Comparison of ENCODE assay signal across 31 cellular contexts in genomic region chr22:26162961-26163360, GRCh38. TPM values are rescaled to one million over a fixed set of nuclear protein-coding genes. Genes with fewer than 3 reads are reported as not detected.
A peak's percentile ranks its signal among the peaks of the same experiment; 100 is the strongest.
DNase-seq lines count a peak whose midpoint lies in the region; ATAC-seq, FAIRE-seq and TF ChIP-seq lines count a peak whose summit lies in the region.
"Had no signal": no experiment of that assay in that cellular context is flagged by ENCODE, and none has a peak within 500 bp of the region (broad histone marks: within the 10 kb centered on the region; RNA-seq: fewer than 3 reads in every experiment).

No MANE protein-coding gene starts in this region.

- POLR2A ChIA-PET in PC-3 (lab: Charles Lee; ENCODE audit: unreplicated experiment): no interaction called here

- no TSS peak for BruUV-seq in PC-3 (replicated peaks; lab: Mats Ljungman, UMichigan)

- TF ChIP-seq CTCF in neural progenitor cell (IDR thresholded peaks at IDR 0.05) (no peak), PC-3 (conservative IDR thresholded peaks at IDR 0.05; ENCODE audit: low read depth, low read length) (no peak)

- H3K36me3 ChIP-seq in neural progenitor cell: no peaks in the 10 kb centered on the region
- H3K36me3 ChIP-seq in PC-3 (ENCODE audit: low read depth, low read length): no peaks in the 10 kb centered on the region
- H3K36me3 ChIP-seq: BE2C, BLaER1 had no signal

- H3K27me3 ChIP-seq in neural progenitor cell (peaks cover 95% of the 10 kb centered on the region), PC-3 (ENCODE audit: low read length) (no peaks in the 10 kb centered on the region)

- H3K4me3 ChIP-seq in neural progenitor cell (no peak overlapping the region), PC-3 (ENCODE audit: low read length) (no peak overlapping the region)
- H3K4me3 ChIP-seq: BLaER1, GM12878 had no signal

- H3K9me2 ChIP-seq in PC-3 (replicated peaks; ENCODE audit: low read length): no peaks in the 10 kb centered on the region

- CTCF ChIA-PET in PC-3 (lab: Charles Lee): no interaction called here

- H3F3A ChIP-seq in neural progenitor cell (ENCODE audit: low read depth) (no peaks in the 10 kb centered on the region), PC-3 (ENCODE audit: low read length, unreplicated experiment) (no peaks in the 10 kb centered on the region)

- no peaks in the 10 kb centered on the region for H3K9me3 Mint-ChIP-seq in neural progenitor cell

- no peaks in the 10 kb centered on the region for H3K4me1 ChIP-seq in neural progenitor cell
- H3K4me1 ChIP-seq in PC-3 (ENCODE audit: insufficient read depth, low read length): no peaks in the 10 kb centered on the region
- H3K4me1 ChIP-seq: BE2C, BLaER1 had no signal

- ATAC-seq in PC-3: no peak
- ATAC-seq in HG03378 (IDR thresholded peaks at IDR 0.05; ENCODE audit: unreplicated experiment): no peak
- ATAC-seq: GM12878 had no signal

- H2AFZ ChIP-seq in neural progenitor cell (replicated peaks) (no peak overlapping the region), PC-3 (ENCODE audit: low read length) (no peak overlapping the region)

- H3K27ac Mint-ChIP-seq in neural progenitor cell: peak overlapping the region; percentile 9
- H3K27ac Mint-ChIP-seq: CD14-positive monocyte; CD4-positive, alpha-beta memory T cell; CD4-positive, CD25-positive, alpha-beta regulatory T cell; CD8-positive, alpha-beta memory T cell had no signal

- intact Hi-C loops in PC-3 (cut with micrococcal nuclease): no loop called here

- H3K9ac ChIP-seq in neural progenitor cell (no peak overlapping the region), PC-3 (ENCODE audit: low read length) (no peak overlapping the region)
- H3K9ac ChIP-seq: BLaER1 had no signal

- H3K27me3 Mint-ChIP-seq in neural progenitor cell (ENCODE audit: insufficient read depth, low read depth): peaks cover 10% of the 10 kb centered on the region

- H3K4me2 ChIP-seq in neural progenitor cell (no peak overlapping the region), PC-3 (ENCODE audit: low read length) (no peak overlapping the region)
- H3K4me2 ChIP-seq: BLaER1 had no signal

- H3K4me3 Mint-ChIP-seq in neural progenitor cell: no peak overlapping the region
- H3K4me3 Mint-ChIP-seq: CD4-positive, alpha-beta memory T cell; CD4-positive, CD25-positive, alpha-beta regulatory T cell; CD8-positive, alpha-beta memory T cell had no signal

- no peaks in the 10 kb centered on the region for H3K9me3 ChIP-seq in neural progenitor cell (ENCODE audit: low read depth)
- H3K9me3 ChIP-seq in PC-3 (ENCODE audit: low read length): no peaks in the 10 kb centered on the region
- H3K9me3 ChIP-seq: BE2C, BLaER1 had no signal

- peak; percentile 40 for FAIRE-seq in urothelium cell line (lab: Jason Lieb, UNC)
- FAIRE-seq: A204.1, GM12878, GM12892, GM18507 had no signal

- H3K27ac ChIP-seq in neural progenitor cell (no peak overlapping the region), PC-3 (ENCODE audit: low read length) (no peak overlapping the region)
- H3K27ac ChIP-seq: BLaER1 had no signal

- H3K4me1 Mint-ChIP-seq in neural progenitor cell: no peaks in the 10 kb centered on the region
- H3K4me1 Mint-ChIP-seq: CD4-positive, alpha-beta memory T cell; CD4-positive, CD25-positive, alpha-beta regulatory T cell; CD8-positive, alpha-beta memory T cell had no signal

- H3K79me2 ChIP-seq in neural progenitor cell (ENCODE audit: low read depth) (no peaks in the 10 kb centered on the region), PC-3 (ENCODE audit: low read length) (no peaks in the 10 kb centered on the region)

- peak; percentile 54 for DNase-seq in MV-4-11 (lab: John Stamatoyannopoulos, UW)
- peak; percentile 5 for DNase-seq in SKM-1 (lab: John Stamatoyannopoulos, UW; ENCODE audit: unreplicated experiment)
- DNase-seq in neural progenitor cell (ENCODE audit: low spot score): no peak
- no peak for DNase-seq in urothelium cell line (ENCODE audit: low spot score)
- DNase-seq in NCI-H2107 treated with DMSO at 0.1 percent for 48 hours (lab: John Stamatoyannopoulos, UW; ENCODE audit: unreplicated experiment): no peak
- no peak for DNase-seq in amniotic stem cell (lab: John Stamatoyannopoulos, UW)
- no peak for DNase-seq in PC-3
- DNase-seq: 8988T; ACHN; BE2C; C1 segment of cervical spinal cord; CD4-positive, alpha-beta memory T cell; CD4-positive, CD25-positive, alpha-beta regulatory T cell; CD8-positive, alpha-beta memory T cell; COR-L47; DMS 273 treated with DMSO at 0.1 percent for 48 hours; DMS153; DMS53; DMS79; DND-41; EL; GDM1 had no signal

- no peaks in the 10 kb centered on the region for H3K36me3 Mint-ChIP-seq in neural progenitor cell
- H3K36me3 Mint-ChIP-seq: CD14-positive monocyte; CD4-positive, alpha-beta memory T cell; CD4-positive, CD25-positive, alpha-beta regulatory T cell; CD8-positive, alpha-beta memory T cell had no signal

- H4K20me1 ChIP-seq in neural progenitor cell (ENCODE audit: low read depth) (no peaks in the 10 kb centered on the region), PC-3 (ENCODE audit: low read length) (no peaks in the 10 kb centered on the region)

RNA-seq across cellular contexts. Expression of gene SEZ6L, which starts 6.3 kb away (rescaled TPM):
- 0.22 and 0.31 TPM in 2 replicates for total RNA-seq in neural progenitor cell (ENCODE audit: low replicate concordance)
- total RNA-seq in PC-3 (2014; rRNA removed): not detected in 2 replicates
- total RNA-seq: CD4-positive, alpha-beta memory T cell; CD4-positive, CD25-positive, alpha-beta regulatory T cell; CD8-positive, alpha-beta memory T cell; Daoy; G401; GM12878 had no signal

Comparison
In these comparisons a context has a peak if more than half of its experiments do, and no peak if none do; other contexts are left out.
1. DNase-seq: peak in MV-4-11 (single experiment) and SKM-1 (single experiment); none in neural progenitor cell (single experiment), urothelium cell line (single experiment), NCI-H2107 treated with DMSO at 0.1 percent for 48 hours (single experiment), amniotic stem cell (single experiment) and PC-3 (single experiment).